ENCODE assay signal across 1 cellular context in genomic region chr11:125114518-125114917, GRCh38.
A peak's percentile ranks its signal among the peaks of the same experiment; 100 is the strongest.
TF ChIP-seq lines count a peak whose summit lies in the region.

No MANE protein-coding gene starts in this region.

TF ChIP-seq in HCT116, 20 proteins besides CTCF, POLR2A, EP300 and RAD21 (continued from another document):
- TF ChIP-seq YY1 (IDR thresholded peaks at IDR 0.05; ENCODE audit: extremely low read depth, insufficient replicate concordance, low read depth, low read length) (no peak), TCF7L2 (IDR thresholded peaks at IDR 0.05; ENCODE audit: borderline replicate concordance, extremely low read depth, insufficient read depth, insufficient read length) (peak; percentile 50)
